In genomic region chr9:70030156-70030555, GRCh38 we compare ENCODE assay signal across 20 cellular contexts. TPM values are rescaled to one million over a fixed set of nuclear protein-coding genes. Genes with fewer than 3 reads are reported as not detected.
A peak's percentile ranks its signal among the peaks of the same experiment; 100 is the strongest.
DNase-seq lines count a peak whose midpoint lies in the region; ATAC-seq, FAIRE-seq and TF ChIP-seq lines count a peak whose summit lies in the region.
"Had no signal": no experiment of that assay in that cellular context is flagged by ENCODE, and none has a peak within 500 bp of the region (broad histone marks: within the 10 kb centered on the region; RNA-seq: fewer than 3 reads in every experiment).

No MANE protein-coding gene starts in this region.

- H3K27me3 ChIP-seq in endothelial cell of umbilical vein (ENCODE audit: control insufficient read depth in 2 of 2, insufficient read depth in 2 of 2, low read length in 2 of 2) (no peaks in the 10 kb centered on the region), foreskin keratinocyte (no peaks in the 10 kb centered on the region)
- H3K27me3 ChIP-seq: SJSA1 had no signal

- DNase-seq in LHCN-M2 (ENCODE audit: low read depth) (peak; percentile 66), endothelial cell of umbilical vein (ENCODE audit: low read depth, low spot score) (peak; percentile 39), foreskin keratinocyte (peak in 1 of 2 donors; percentile 51), ACHN (no peak)
- DNase-seq in activated naive CD4-positive, alpha-beta T cell treated with Interleukin-2 at 50 U/mL for 16 hours: no peak
- no peak for DNase-seq in activated CD8-positive, alpha-beta memory T cell treated with anti-CD3 and anti-CD28 coated beads, Interleukin-2, amount 10 ng/mL, durations not matched to agents 7 days and 5 days
- DNase-seq: DMS 273 treated with DMSO at 0.1 percent for 48 hours, GOT3, Karpas-422, NCI-H1105, NCI-H1694, NCI-H345, NCI-H526 treated with DMSO at 0.1 percent for 48 hours, OCI-M1 had no signal

- no peaks in the 10 kb centered on the region for H3K36me3 Mint-ChIP-seq in activated CD8-positive, alpha-beta memory T cell treated with anti-CD3 and anti-CD28 coated beads, Interleukin-2, amount 10 ng/mL, durations not matched to agents 7 days and 5 days

- H3K4me2 ChIP-seq in endothelial cell of umbilical vein (ENCODE audit: insufficient read depth, low read length): no peak overlapping the region

- no peak for TF ChIP-seq POLR2A in endothelial cell of umbilical vein (IDR thresholded peaks at IDR 0.05; ENCODE audit: low read depth, low read length)

- CTCF ChIA-PET in endothelial cell of umbilical vein (lab: Charles Lee): interaction anchor here (1.3 kb wide), 1 partner anchor 14 kb away, joined by 5 read pairs; the partner anchor contains the start of gene MAMDC2
- CTCF ChIA-PET in activated CD8-positive, alpha-beta memory T cell treated with anti-CD3 and anti-CD28 coated beads, Interleukin-2, amount 10 ng/mL, durations not matched to agents 7 days and 5 days (lab: Charles Lee): no interaction called here

- no TSS peak for BruUV-seq in endothelial cell of umbilical vein (replicated peaks; lab: Mats Ljungman, UMichigan)

- H3K27ac ChIP-seq in endothelial cell of umbilical vein (ENCODE audit: insufficient read depth, low read depth, low read length) (no peak overlapping the region), foreskin keratinocyte (peak overlapping the region; percentile 26)
- H3K27ac ChIP-seq: C4-2B, RWPE1 had no signal

- H3K9me3 ChIP-seq in endothelial cell of umbilical vein (replicated peaks; ENCODE audit: control insufficient read depth, insufficient read depth, low read length): no peaks in the 10 kb centered on the region
- H3K9me3 ChIP-seq: SJSA1 had no signal

- no peaks in the 10 kb centered on the region for H3K79me2 ChIP-seq in endothelial cell of umbilical vein (ENCODE audit: control insufficient read depth, insufficient read depth, low read length)

- H3K4me1 ChIP-seq in endothelial cell of umbilical vein (ENCODE audit: control insufficient read depth, extremely low read depth, insufficient read depth, low read length) (no peaks in the 10 kb centered on the region), foreskin keratinocyte (peaks cover 13% of the 10 kb centered on the region)

- in situ Hi-C loops in ACHN (cut with HindIII; ENCODE audit: low pct_ligation_motif_present, low pct_unique_long_range_greater_than_20kb, low sequenced_read_pairs): no loop called here

- no peak overlapping the region for H3K4me3 Mint-ChIP-seq in activated CD8-positive, alpha-beta memory T cell treated with anti-CD3 and anti-CD28 coated beads, Interleukin-2, amount 10 ng/mL, durations not matched to agents 7 days and 5 days

- H3K4me3 ChIP-seq in endothelial cell of umbilical vein (replicated peaks in 1 of 3; ENCODE audit: insufficient read depth in 1 of 3, low read depth in 1 of 3, low read length in 3 of 3): no peak overlapping the region
- H3K4me3 ChIP-seq: SJSA1 had no signal

- POLR2A ChIA-PET in endothelial cell of umbilical vein (lab: Charles Lee): no interaction called here

- no peaks in the 10 kb centered on the region for H3K9me3 Mint-ChIP-seq in activated CD8-positive, alpha-beta memory T cell treated with anti-CD3 and anti-CD28 coated beads, Interleukin-2, amount 10 ng/mL, durations not matched to agents 7 days and 5 days (ENCODE audit: low read depth)

- peaks cover 4% of the 10 kb centered on the region for H3K27me3 Mint-ChIP-seq in activated CD8-positive, alpha-beta memory T cell treated with anti-CD3 and anti-CD28 coated beads, Interleukin-2, amount 10 ng/mL, durations not matched to agents 7 days and 5 days

- FAIRE-seq in A204.1 (lab: Jason Lieb, UNC) (peak; percentile 82), endothelial cell of umbilical vein (lab: Jason Lieb, UNC) (no peak)
- FAIRE-seq: GM12892 had no signal

- no peaks in the 10 kb centered on the region for H4K20me1 ChIP-seq in endothelial cell of umbilical vein (replicated peaks; ENCODE audit: control insufficient read depth, extremely low read depth, insufficient read depth, low read length)

- no peak overlapping the region for H3K9ac ChIP-seq in endothelial cell of umbilical vein (replicated peaks; ENCODE audit: extremely low read depth, insufficient read depth, low read length)

- intact Hi-C loops in endothelial cell of umbilical vein (cut with micrococcal nuclease): no loop called here

- no peak for TF ChIP-seq CTCF in endothelial cell of umbilical vein (IDR thresholded peaks at IDR 0.05; ENCODE audit: extremely low read depth in 1 of 2, insufficient read depth in 1 of 2, low read depth in 1 of 2, low read length in 2 of 2)
- no peak for TF ChIP-seq CTCF in foreskin keratinocyte (conservative IDR thresholded peaks at IDR 0.05)

- no peak for ATAC-seq in foreskin keratinocyte
- ATAC-seq in HG03139 (IDR thresholded peaks at IDR 0.05; ENCODE audit: unreplicated experiment): no peak
- no peak for ATAC-seq in activated CD8-positive, alpha-beta memory T cell treated with anti-CD3 and anti-CD28 coated beads, Interleukin-2, amount 10 ng/mL, durations not matched to agents 7 days and 5 days

- dilution Hi-C loops in endothelial cell of umbilical vein (cut with MboI; ENCODE audit: extremely low pct_ligation_motif_present, low sequenced_read_pairs): no loop called here

- H3K27ac Mint-ChIP-seq in activated CD8-positive, alpha-beta memory T cell treated with anti-CD3 and anti-CD28 coated beads, Interleukin-2, amount 10 ng/mL, durations not matched to agents 7 days and 5 days: no peak overlapping the region

- H3K36me3 ChIP-seq in endothelial cell of umbilical vein (ENCODE audit: control insufficient read depth in 2 of 2, extremely low read depth in 1 of 2, insufficient read depth in 2 of 2, low read length in 2 of 2): no peaks in the 10 kb centered on the region
- H3K36me3 ChIP-seq: SJSA1 had no signal

- no peak overlapping the region for H2AFZ ChIP-seq in endothelial cell of umbilical vein (ENCODE audit: low read depth, low read length)

- no peaks in the 10 kb centered on the region for H3K9me1 ChIP-seq in endothelial cell of umbilical vein (replicated peaks; ENCODE audit: control insufficient read depth, extremely low read depth, insufficient read depth, low read length)

- no peaks in the 10 kb centered on the region for H3K4me1 Mint-ChIP-seq in activated CD8-positive, alpha-beta memory T cell treated with anti-CD3 and anti-CD28 coated beads, Interleukin-2, amount 10 ng/mL, durations not matched to agents 7 days and 5 days

TF ChIP-seq in endothelial cell of umbilical vein, 7 proteins besides CTCF, POLR2A, EP300 and RAD21:
- TF ChIP-seq EZH2 (IDR thresholded peaks at IDR 0.05; ENCODE audit: borderline replicate concordance, low read depth, low read length, severe bottlenecking) (no peak), FOS (IDR thresholded peaks at IDR 0.05; ENCODE audit: borderline replicate concordance, insufficient read depth, low read length) (peak; percentile 23)

RNA-seq across cellular contexts. Expression of gene MAMDC2, which starts 13.5 kb away (rescaled TPM):
- total RNA-seq in LHCN-M2 (2014; rRNA removed) (42.1 and 53.2 TPM in 2 replicates), endothelial cell of umbilical vein (0.60 and 0.85 TPM in 2 replicates), foreskin keratinocyte (9.4 and 22.7 TPM in 2 replicates)
- polyA plus RNA-seq in LHCN-M2 (2012): 19.7 TPM
- polyA plus RNA-seq in endothelial cell of umbilical vein (1.1 TPM in 2 replicates), foreskin keratinocyte (3.7 and 7.0 TPM in 2 replicates)
- 1.1 and 1.3 TPM in 2 replicates for polyA plus RNA-seq in endothelial cell of umbilical vein (2011; cell fraction: cytosol; rRNA removed)
- 1.1 TPM in 2 replicates for polyA plus RNA-seq in endothelial cell of umbilical vein (2011; cell fraction: nucleus; rRNA removed)
- polyA plus RNA-seq in endothelial cell of umbilical vein (2012): 2.2 and 3.5 TPM in 2 replicates
- 2.1 and 3.4 TPM in 2 replicates for polyA minus RNA-seq in endothelial cell of umbilical vein
- not detected for polyA minus RNA-seq in endothelial cell of umbilical vein (2011; cell fraction: cytosol; rRNA and poly(A)+ RNA removed)
- polyA minus RNA-seq in endothelial cell of umbilical vein (2011; cell fraction: nucleus; rRNA and poly(A)+ RNA removed): 1.4 and 4.4 TPM in 2 replicates
- total RNA-seq in activated CD8-positive, alpha-beta memory T cell treated with anti-CD3 and anti-CD28 coated beads, Interleukin-2, amount 10 ng/mL, durations not matched to agents 7 days and 5 days: under 1 TPM in 1 of 2 experiments, not detected in 1; 0.12 TPM
- total RNA-seq: SJSA1 had no signal

Comparison
In these comparisons a context has a peak if more than half of its experiments do, and no peak if none do; other contexts are left out.
1. DNase-seq: peak in LHCN-M2 (single experiment) and endothelial cell of umbilical vein (single experiment); none in activated naive CD4-positive, alpha-beta T cell treated with Interleukin-2 at 50 U/mL for 16 hours (single experiment), ACHN (single experiment) and activated CD8-positive, alpha-beta memory T cell treated with anti-CD3 and anti-CD28 coated beads, Interleukin-2, amount 10 ng/mL, durations not matched to agents 7 days and 5 days (single experiment).